32 cellular contexts compared by ENCODE assay signal in genomic region chr1:205522692-205523091, GRCh38.
"Had no signal": no experiment of that assay in that cellular context is flagged by ENCODE, and none has a peak within 500 bp of the region (broad histone marks: within the 10 kb centered on the region; RNA-seq: fewer than 3 reads in every experiment).

No MANE protein-coding gene starts in this region.

- H3K9me3 ChIP-seq: ascending aorta, breast epithelium, esophagus squamous epithelium, gastroesophageal sphincter, heart right ventricle had no signal

- H3K27ac ChIP-seq: ascending aorta, breast epithelium, cardiac muscle cell, epithelial cell of prostate, esophagus squamous epithelium, gastroesophageal sphincter, WERI-Rb-1 had no signal

- H3K36me3 ChIP-seq: breast epithelium, cardiac muscle cell, esophagus squamous epithelium, WERI-Rb-1 had no signal

- FAIRE-seq: colon, endometrium, endothelial cell of umbilical vein had no signal

- H3K4me3 ChIP-seq: ascending aorta, breast epithelium, cardiac muscle cell, esophagus squamous epithelium, gastroesophageal sphincter, heart right ventricle had no signal

- ATAC-seq: activated CD4-positive, CD25-positive, alpha-beta regulatory T cell treated with anti-CD3 and anti-CD28 coated beads, Interleukin-2, amount 50 U/mL, for 24 hours; activated CD8-positive, alpha-beta T cell treated with anti-CD3 and anti-CD28 coated beads for 36 hours; activated T-cell treated with anti-CD3 and anti-CD28 coated beads, Interleukin-2, amount 50 U/mL, for 4 hours; activated T-helper 17 cell treated with anti-CD3 and anti-CD28 coated beads, Interleukin-2, amount 50 U/mL, for 72 hours; gastroesophageal sphincter; heart right ventricle; T-helper 17 cell had no signal

- DNase-seq: activated B cell treated with CpG ODN at 0.5 μM for 24 hours; activated CD4-positive, alpha-beta T cell treated with anti-CD3 and anti-CD28 coated beads for 48 hours; activated CD4-positive, alpha-beta T cell treated with anti-CD3 and anti-CD28 coated beads, Interleukin-2, amount 50 U/mL, for 1 hour; activated CD4-positive, alpha-beta T cell treated with anti-CD3 and anti-CD28 coated beads, Interleukin-2, amount 50 U/mL, for 48 hours; activated CD8-positive, alpha-beta memory T cell treated with anti-CD3 and anti-CD28 coated beads for 24 hours; activated CD8-positive, alpha-beta T cell treated with anti-CD3 and anti-CD28 coated beads for 36 hours; activated effector memory CD4-positive, alpha-beta T cell treated with Interleukin-2 at 50 U/mL for 16 hours; activated gamma-delta T cell treated with Interleukin-2 at 50 U/mL for 16 hours; activated naive CD4-positive, alpha-beta T cell treated with anti-CD3 and anti-CD28 coated beads, Interleukin-2, amount 50 U/mL, for 16 hours; activated naive CD4-positive, alpha-beta T cell treated with Interleukin-2 at 50 U/mL for 16 hours; activated T-cell treated with anti-CD3 and anti-CD28 coated beads, Interleukin-2, amount 50 U/mL, for 4 hours; amygdala; cortex of kidney; dermis blood vessel endothelial cell; effector CD8-positive, alpha-beta T cell; esophagus squamous epithelium; foreskin melanocyte; heart right ventricle; T-helper 1 cell; T-helper 17 cell; T1000; WERI-Rb-1 had no signal

- H3K27me3 ChIP-seq: ascending aorta, breast epithelium, cardiac muscle cell, esophagus squamous epithelium, heart right ventricle had no signal
